15 cellular contexts compared by ENCODE assay signal in genomic region chr20:58037631-58038030, GRCh38.
"Had no signal": no experiment of that assay in that cellular context is flagged by ENCODE, and none has a peak within 500 bp of the region (broad histone marks: within the 10 kb centered on the region; RNA-seq: fewer than 3 reads in every experiment).

No MANE protein-coding gene starts in this region.

- H3K36me3 ChIP-seq: neural progenitor cell, prostate gland, spleen, thyroid gland had no signal

- DNase-seq: central memory CD4-positive, alpha-beta T cell; effector CD8-positive, alpha-beta T cell; hypothalamus; immature natural killer cell; left ventricle myocardium superior; mesenchymal stem cell; mucosa of descending colon; naive B cell; right cardiac atrium; stimulated activated CD4-positive, alpha-beta T cell treated with anti-CD3 and anti-CD28 coated beads, Interleukin-4, amount 100 ng/mL, for 4 hours; thyroid gland had no signal

- H3K4me3 ChIP-seq: mucosa of descending colon, neural progenitor cell, prostate gland, skin epidermis, spleen, thyroid gland had no signal

- H3K9ac ChIP-seq: neural progenitor cell had no signal

- H3K27me3 ChIP-seq: neural progenitor cell, thyroid gland had no signal

- H3K4me1 ChIP-seq: prostate gland, spleen, thyroid gland had no signal

- H3K9me3 ChIP-seq: mucosa of descending colon, prostate gland, spleen, thyroid gland had no signal

- H3K4me2 ChIP-seq: neural progenitor cell had no signal

- H3K27ac ChIP-seq: neural progenitor cell, prostate gland, skin epidermis, spleen, thyroid gland had no signal
